ENCODE assay signal across 2 cellular contexts in genomic region chr19:53906211-53907192, GRCh38.
TF ChIP-seq lines count a peak whose summit lies in the region.

No MANE protein-coding gene starts in this region.

TF ChIP-seq in WTC11, 78 proteins besides CTCF, POLR2A, EP300 and RAD21 (continued from another document):
- TF ChIP-seq AR (CRISPR knock-in tag; IDR thresholded peaks at IDR 0.05) (0 out of 2 replicates have a peak, but pooled peaks have one; percentile 18), SP1 (CRISPR knock-in tag; conservative IDR thresholded peaks at IDR 0.05) (no peak; the same call in 1 of the 2 replicates), HMGXB4 (CRISPR knock-in tag; IDR thresholded peaks at IDR 0.05) (no peak), ZSCAN18 (CRISPR knock-in tag; IDR thresholded peaks at IDR 0.05) (no peak), ZNF281 (CRISPR knock-in tag; IDR thresholded peaks at IDR 0.05) (no peak)

TF ChIP-seq in HepG2, 621 proteins besides CTCF, POLR2A, EP300 and RAD21 (continued from another document):
- peak; percentile 55 for TF ChIP-seq ZNF883 (CRISPR knock-in tag; IDR thresholded peaks at IDR 0.05; ENCODE audit: not compliant biosample characterization)
- no peak for TF ChIP-seq MAZ (IDR thresholded peaks at IDR 0.05; ENCODE audit: borderline replicate concordance, low read depth, low read length)
- TF ChIP-seq MAZ (CRISPR knock-in tag; IDR thresholded peaks at IDR 0.05; ENCODE audit: low read depth), result no peak
- 0 out of 2 replicates have a peak, but pooled peaks have one; percentile 36 for TF ChIP-seq MTF2 (CRISPR knock-in tag; IDR thresholded peaks at IDR 0.05; ENCODE audit: borderline replicate concordance)
- no peak for TF ChIP-seq JUN (CRISPR knock-in tag; IDR thresholded peaks at IDR 0.05)
- no peak for TF ChIP-seq PRPF4 (IDR thresholded peaks at IDR 0.05; ENCODE audit: low read depth, low read length, poor library complexity, severe bottlenecking)
- TF ChIP-seq EZH2 (conservative IDR thresholded peaks at IDR 0.05; ENCODE audit: low read depth, low read length), result 0 out of 2 replicates have a peak, but pooled peaks have one; percentile 55
